In the genomic region with DNA sequence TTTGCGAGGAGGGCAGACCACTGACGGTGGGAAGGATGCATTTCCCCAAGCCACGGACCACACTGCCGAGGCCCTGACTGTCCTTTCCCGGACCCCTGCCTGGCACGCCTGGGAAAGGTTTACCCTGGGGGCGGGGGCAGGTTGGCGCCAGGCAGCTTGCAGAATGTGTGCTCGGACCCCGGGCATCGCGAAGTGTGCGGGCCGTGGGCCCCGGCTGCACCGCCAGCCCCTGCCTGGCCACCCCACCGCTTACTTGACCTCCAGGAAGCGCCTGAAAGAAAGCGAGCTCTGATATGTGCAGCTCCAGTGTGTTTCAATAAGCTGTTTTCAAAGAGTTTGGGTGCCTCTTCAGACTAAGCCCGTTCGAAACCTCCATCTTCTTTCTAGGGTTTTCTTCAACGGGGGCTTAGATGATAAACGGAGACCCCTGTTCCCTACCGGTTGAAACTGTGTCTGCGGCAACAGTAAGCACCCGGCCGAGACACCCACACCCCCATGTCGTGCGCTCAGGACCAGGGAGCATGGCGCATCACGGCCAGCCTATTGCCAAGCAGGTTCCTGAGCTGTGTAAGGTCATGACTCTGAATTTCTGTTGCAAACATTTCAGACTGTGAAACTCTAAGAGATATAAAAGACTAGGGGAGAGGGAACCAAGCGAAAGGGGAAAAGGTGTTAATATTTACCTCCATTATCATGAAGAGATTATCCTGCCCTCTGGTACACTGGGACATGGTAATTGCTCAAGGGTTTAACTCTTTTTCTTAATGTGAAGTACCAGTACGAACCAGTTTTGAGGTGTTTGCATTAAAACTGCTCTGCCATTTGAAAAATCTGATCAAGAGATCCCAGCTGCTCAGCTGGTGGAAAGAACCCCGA, we compare ENCODE assay signal across 18 cellular contexts.
"Had no signal": no experiment of that assay in that cellular context is flagged by ENCODE, and none has a peak within 500 bp of the region (broad histone marks: within the 10 kb centered on the region; RNA-seq: fewer than 3 reads in every experiment).

No MANE protein-coding gene starts in this region.

- FAIRE-seq: endothelial cell of umbilical vein, islet of Langerhans had no signal

- H3K4me1 Mint-ChIP-seq: activated CD4-positive, alpha-beta T cell treated with anti-CD3 and anti-CD28 coated beads, Interleukin-2, amount 10 ng/mL, durations not matched to agents 24 days and 14 days; naive thymus-derived CD4-positive, alpha-beta T cell; stimulated activated naive B cell treated with anti-CD40 and anti-IgM and Interleukin-4, amounts not matched to agents 10 μg/mL and 1 μg/mL and 100 μg/mL, for 72 hours had no signal

- H3K27ac ChIP-seq: esophagus muscularis mucosa, foreskin keratinocyte, neutrophil, upper lobe of right lung had no signal

- H3K27ac Mint-ChIP-seq: activated CD4-positive, alpha-beta T cell treated with anti-CD3 and anti-CD28 coated beads, Interleukin-2, amount 10 ng/mL, durations not matched to agents 24 days and 14 days; activated CD8-positive, alpha-beta T cell treated with anti-CD3 and anti-CD28 coated beads for 36 hours; activated naive CD4-positive, alpha-beta T cell treated with anti-CD3 and anti-CD28 coated beads for 36 hours; activated T-cell treated with anti-CD3 and anti-CD28 coated beads, Interleukin-2, amount 50 U/mL, for 24 hours; dendritic cell treated with granulocyte-macrophage colony-stimulating factor and Interleukin-4, amounts not matched to agents 40 ng/mL and 50 ng/mL, for 4 days; naive thymus-derived CD4-positive, alpha-beta T cell; stimulated activated naive B cell treated with anti-CD40 and anti-IgM and Interleukin-4, amounts not matched to agents 10 μg/mL and 1 μg/mL and 100 μg/mL, for 72 hours; T-helper 1 cell treated with Interleukin-12 subunit alpha and Interleukin-12 subunit beta and Interleukin-4 antibody, amounts not matched to agents 30 μg/mL and 1 μg/mL, for 36 hours had no signal

- H3K4me3 Mint-ChIP-seq: activated CD4-positive, alpha-beta T cell treated with anti-CD3 and anti-CD28 coated beads, Interleukin-2, amount 10 ng/mL, durations not matched to agents 24 days and 14 days; activated CD8-positive, alpha-beta T cell treated with anti-CD3 and anti-CD28 coated beads for 36 hours; activated naive CD4-positive, alpha-beta T cell treated with anti-CD3 and anti-CD28 coated beads for 36 hours; activated T-cell treated with anti-CD3 and anti-CD28 coated beads, Interleukin-2, amount 50 U/mL, for 24 hours; dendritic cell treated with granulocyte-macrophage colony-stimulating factor and Interleukin-4, amounts not matched to agents 40 ng/mL and 50 ng/mL, for 4 days; naive thymus-derived CD4-positive, alpha-beta T cell; stimulated activated naive B cell treated with anti-CD40 and anti-IgM and Interleukin-4, amounts not matched to agents 10 μg/mL and 1 μg/mL and 100 μg/mL, for 72 hours; T-helper 1 cell treated with Interleukin-12 subunit alpha and Interleukin-12 subunit beta and Interleukin-4 antibody, amounts not matched to agents 30 μg/mL and 1 μg/mL, for 36 hours had no signal

- DNase-seq: activated CD4-positive, alpha-beta T cell treated with anti-CD3 and anti-CD28 coated beads, Interleukin-2, amount 10 ng/mL, durations not matched to agents 24 days and 14 days; activated CD8-positive, alpha-beta T cell treated with anti-CD3 and anti-CD28 coated beads for 36 hours; activated naive CD4-positive, alpha-beta T cell treated with anti-CD3 and anti-CD28 coated beads for 36 hours; activated T-cell treated with anti-CD3 and anti-CD28 coated beads, Interleukin-2, amount 50 U/mL, for 24 hours; aorta; effector memory CD4-positive, alpha-beta T cell; foreskin keratinocyte; hippocampal formation; mammary epithelial cell; naive thymus-derived CD4-positive, alpha-beta T cell; stimulated activated naive B cell treated with anti-CD40 and anti-IgM and Interleukin-4, amounts not matched to agents 10 μg/mL and 1 μg/mL and 100 μg/mL, for 72 hours; upper lobe of right lung had no signal

- H3K36me3 Mint-ChIP-seq: naive thymus-derived CD4-positive, alpha-beta T cell; stimulated activated naive B cell treated with anti-CD40 and anti-IgM and Interleukin-4, amounts not matched to agents 10 μg/mL and 1 μg/mL and 100 μg/mL, for 72 hours had no signal

- H3K4me3 ChIP-seq: esophagus muscularis mucosa, upper lobe of right lung had no signal

- ATAC-seq: activated CD8-positive, alpha-beta T cell treated with anti-CD3 and anti-CD28 coated beads for 36 hours; foreskin keratinocyte; naive thymus-derived CD4-positive, alpha-beta T cell; stimulated activated naive B cell treated with anti-CD40 and anti-IgM and Interleukin-4, amounts not matched to agents 10 μg/mL and 1 μg/mL and 100 μg/mL, for 72 hours; upper lobe of right lung had no signal

- H3K9me3 Mint-ChIP-seq: activated CD4-positive, alpha-beta T cell treated with anti-CD3 and anti-CD28 coated beads, Interleukin-2, amount 10 ng/mL, durations not matched to agents 24 days and 14 days; activated CD8-positive, alpha-beta T cell treated with anti-CD3 and anti-CD28 coated beads for 36 hours; activated naive CD4-positive, alpha-beta T cell treated with anti-CD3 and anti-CD28 coated beads for 36 hours; activated T-cell treated with anti-CD3 and anti-CD28 coated beads, Interleukin-2, amount 50 U/mL, for 24 hours; dendritic cell treated with granulocyte-macrophage colony-stimulating factor and Interleukin-4, amounts not matched to agents 40 ng/mL and 50 ng/mL, for 4 days; naive thymus-derived CD4-positive, alpha-beta T cell; stimulated activated naive B cell treated with anti-CD40 and anti-IgM and Interleukin-4, amounts not matched to agents 10 μg/mL and 1 μg/mL and 100 μg/mL, for 72 hours; T-helper 1 cell treated with Interleukin-12 subunit alpha and Interleukin-12 subunit beta and Interleukin-4 antibody, amounts not matched to agents 30 μg/mL and 1 μg/mL, for 36 hours had no signal

- H3K36me3 ChIP-seq: esophagus muscularis mucosa, neutrophil, upper lobe of right lung had no signal

- H3K9me3 ChIP-seq: esophagus muscularis mucosa, neutrophil, upper lobe of right lung had no signal

- H3K27me3 ChIP-seq: esophagus muscularis mucosa, foreskin keratinocyte, neutrophil, upper lobe of right lung had no signal

- H3K27me3 Mint-ChIP-seq: activated CD4-positive, alpha-beta T cell treated with anti-CD3 and anti-CD28 coated beads, Interleukin-2, amount 10 ng/mL, durations not matched to agents 24 days and 14 days; activated CD8-positive, alpha-beta T cell treated with anti-CD3 and anti-CD28 coated beads for 36 hours had no signal
